Comparison of ENCODE assay signal across 3 cellular contexts in genomic region chr9:86449246-86449645, GRCh38.
"Had no signal": no experiment of that assay in that cellular context is flagged by ENCODE, and none has a peak within 500 bp of the region (broad histone marks: within the 10 kb centered on the region; RNA-seq: fewer than 3 reads in every experiment).

No MANE protein-coding gene starts in this region.

- H3K4me3 ChIP-seq: GM12878 had no signal

- ATAC-seq: GM12878 had no signal

- DNase-seq: GDM1, GF-D8 had no signal
